In genomic region chr2:193965263-193965662, GRCh38 we compare ENCODE assay signal across 21 cellular contexts.
"Had no signal": no experiment of that assay in that cellular context is flagged by ENCODE, and none has a peak within 500 bp of the region (broad histone marks: within the 10 kb centered on the region; RNA-seq: fewer than 3 reads in every experiment).

No MANE protein-coding gene starts in this region.

- H3K36me3 ChIP-seq: sigmoid colon, transverse colon, uterus had no signal

- H3K27ac ChIP-seq: hepatocyte, sigmoid colon, transverse colon, uterus had no signal

- H3K36me3 Mint-ChIP-seq: activated CD4-positive, alpha-beta memory T cell treated with anti-CD3 and anti-CD28 coated beads for 36 hours; activated naive CD8-positive, alpha-beta T cell treated with anti-CD3 and anti-CD28 coated beads for 36 hours; memory B cell; stimulated activated memory B cell treated with anti-CD40 and anti-IgM and Interleukin-4, amounts not matched to agents 10 μg/mL and 1 μg/mL and 100 μg/mL, for 72 hours had no signal

- DNase-seq: activated CD4-positive, alpha-beta memory T cell treated with anti-CD3 and anti-CD28 coated beads for 36 hours; activated CD4-positive, alpha-beta T cell treated with anti-CD3 and anti-CD28 coated beads for 48 hours; activated CD4-positive, CD25-positive, alpha-beta regulatory T cell; activated naive CD4-positive, alpha-beta T cell treated with Interleukin-2 at 50 U/mL for 16 hours; activated naive CD8-positive, alpha-beta T cell treated with anti-CD3 and anti-CD28 coated beads for 36 hours; activated T-cell treated with anti-CD3 and anti-CD28 coated beads, Interleukin-2, amount 50 U/mL, for 48 hours; amniotic stem cell; foreskin fibroblast; left colon; mucosa of descending colon; occipital lobe; posterior cingulate gyrus; sigmoid colon; stimulated activated CD4-positive, alpha-beta T cell treated with anti-CD3 and anti-CD28 coated beads, Interleukin-15, amount 100 ng/mL, for 24 hours; T-helper 9 cell; transverse colon; uterus had no signal

- H3K27me3 Mint-ChIP-seq: activated CD4-positive, alpha-beta memory T cell treated with anti-CD3 and anti-CD28 coated beads for 36 hours; activated naive CD8-positive, alpha-beta T cell treated with anti-CD3 and anti-CD28 coated beads for 36 hours; memory B cell; stimulated activated memory B cell treated with anti-CD40 and anti-IgM and Interleukin-4, amounts not matched to agents 10 μg/mL and 1 μg/mL and 100 μg/mL, for 72 hours had no signal

- H3K4me3 ChIP-seq: hepatocyte, mucosa of descending colon, sigmoid colon, smooth muscle cell, transverse colon, uterus had no signal

- ATAC-seq: left colon; mucosa of descending colon; stimulated activated memory B cell treated with anti-CD40 and anti-IgM and Interleukin-4, amounts not matched to agents 10 μg/mL and 1 μg/mL and 100 μg/mL, for 72 hours had no signal

- H3K27me3 ChIP-seq: hepatocyte, sigmoid colon, transverse colon, uterus had no signal

- H3K9me3 Mint-ChIP-seq: activated CD4-positive, alpha-beta memory T cell treated with anti-CD3 and anti-CD28 coated beads for 36 hours; activated naive CD8-positive, alpha-beta T cell treated with anti-CD3 and anti-CD28 coated beads for 36 hours; memory B cell; stimulated activated memory B cell treated with anti-CD40 and anti-IgM and Interleukin-4, amounts not matched to agents 10 μg/mL and 1 μg/mL and 100 μg/mL, for 72 hours had no signal

- H3K9me3 ChIP-seq: mucosa of descending colon, sigmoid colon, transverse colon, uterus had no signal

- H3K27ac Mint-ChIP-seq: activated CD4-positive, alpha-beta memory T cell treated with anti-CD3 and anti-CD28 coated beads for 36 hours; activated naive CD8-positive, alpha-beta T cell treated with anti-CD3 and anti-CD28 coated beads for 36 hours; memory B cell; stimulated activated memory B cell treated with anti-CD40 and anti-IgM and Interleukin-4, amounts not matched to agents 10 μg/mL and 1 μg/mL and 100 μg/mL, for 72 hours had no signal

- H3K4me1 Mint-ChIP-seq: activated naive CD8-positive, alpha-beta T cell treated with anti-CD3 and anti-CD28 coated beads for 36 hours; memory B cell; stimulated activated memory B cell treated with anti-CD40 and anti-IgM and Interleukin-4, amounts not matched to agents 10 μg/mL and 1 μg/mL and 100 μg/mL, for 72 hours had no signal

- H3K4me1 ChIP-seq: sigmoid colon, transverse colon, uterus had no signal

- H3K4me3 Mint-ChIP-seq: activated CD4-positive, alpha-beta memory T cell treated with anti-CD3 and anti-CD28 coated beads for 36 hours; activated naive CD8-positive, alpha-beta T cell treated with anti-CD3 and anti-CD28 coated beads for 36 hours; memory B cell; stimulated activated memory B cell treated with anti-CD40 and anti-IgM and Interleukin-4, amounts not matched to agents 10 μg/mL and 1 μg/mL and 100 μg/mL, for 72 hours had no signal
